Comparison of ENCODE assay signal across 2 cellular contexts in the genomic region with DNA sequence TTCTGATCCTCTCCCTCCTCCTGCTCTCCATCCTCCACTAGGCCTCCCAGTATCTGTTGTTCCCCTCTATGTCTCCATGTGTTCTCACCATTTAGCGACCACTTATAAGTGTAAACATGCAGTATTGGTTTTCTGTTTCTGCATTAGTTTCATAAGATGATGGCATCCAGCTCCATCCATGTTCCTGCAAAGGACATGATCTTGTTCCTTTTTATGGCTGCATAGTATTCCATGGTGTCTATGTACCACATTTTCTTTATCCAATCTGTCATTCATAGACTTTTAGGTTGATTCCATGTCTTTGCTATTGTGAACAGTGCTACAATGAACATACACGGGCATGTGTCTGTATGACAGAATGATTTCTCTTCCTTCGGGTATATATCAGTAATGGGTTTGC.
TF ChIP-seq lines count a peak whose summit lies in the region.

No MANE protein-coding gene starts in this region.

TF ChIP-seq in HEK293, 187 proteins besides CTCF, POLR2A, EP300 and RAD21:
- TF ChIP-seq ZNF146 (tag by site-specific recombination; IDR thresholded peaks at IDR 0.05) (peak; percentile 93), ZNF580 (tag by site-specific recombination; IDR thresholded peaks at IDR 0.05) (0 out of 2 replicates have a peak, but pooled peaks have one; percentile 20)

TF ChIP-seq in K562, 482 proteins besides CTCF, POLR2A, EP300 and RAD21:
- peak; percentile 88 for TF ChIP-seq ZNF146 (CRISPR knock-in tag; IDR thresholded peaks at IDR 0.05; ENCODE audit: unreplicated experiment)
TF ChIP-seq in K562: peak in this region for 1; not testable (repeated sequence) for 481.
